In genomic region chr2:60735496-60736250, GRCh38 we compare ENCODE assay signal across 8 cellular contexts. TPM values are rescaled to one million over a fixed set of nuclear protein-coding genes. Genes with fewer than 3 reads are reported as not detected.
DNase-seq lines count a peak whose midpoint lies in the region; ATAC-seq and TF ChIP-seq lines count a peak whose summit lies in the region.

No MANE protein-coding gene starts in this region.

- H3K4me3 ChIP-seq in retinal pigment epithelial cell (ENCODE audit: low read length), result peak overlapping the region; percentile 46

- intact Hi-C loops in Right ventricle myocardium superior (cut with DNase I) (no loop called here), Right ventricle myocardium inferior (cut with DNase I) (no loop called here)

- no peak for TF ChIP-seq CTCF in foreskin keratinocyte (conservative IDR thresholded peaks at IDR 0.05)
- no peak for TF ChIP-seq CTCF in retinal pigment epithelial cell (conservative IDR thresholded peaks at IDR 0.05; ENCODE audit: low read depth, low read length)

- DNase-seq in Right ventricle myocardium superior, result no peak
- no peak for DNase-seq in Right ventricle myocardium inferior (ENCODE audit: missing footprints)
- DNase-seq in activated T-cell treated with anti-CD3 and anti-CD28 coated beads, Interleukin-2, amount 50 U/mL, for 1 hour, result peak; percentile 36
- no peak for DNase-seq in foreskin keratinocyte
- no peak for DNase-seq in retinal pigment epithelial cell (ENCODE audit: low read depth)
- DNase-seq in amniotic stem cell (lab: John Stamatoyannopoulos, UW), result no peak

- no peak overlapping the region for H3K27ac ChIP-seq in foreskin keratinocyte

- H3K4me1 ChIP-seq in foreskin keratinocyte, result peaks cover 4% of the 10 kb centered on the region

- peaks cover 22% of the 10 kb centered on the region for H3K27me3 ChIP-seq in foreskin keratinocyte

- ATAC-seq in Right ventricle myocardium superior (ENCODE audit: poor library complexity) (peak; percentile 49), Right ventricle myocardium inferior (no peak), foreskin keratinocyte (peak; percentile 91), HG02885 (IDR thresholded peaks at IDR 0.05; ENCODE audit: poor library complexity, unreplicated experiment) (no peak), HG03439 (IDR thresholded peaks at IDR 0.05; ENCODE audit: unreplicated experiment) (no peak)

RNA-seq across cellular contexts. Expression of gene PAPOLG, which starts 20.4 kb away (rescaled TPM):
- 6.6 TPM for total RNA-seq in Right ventricle myocardium superior
- total RNA-seq in Right ventricle myocardium inferior, result 8.0 TPM
- 13.0 and 14.6 TPM in 2 replicates for total RNA-seq in foreskin keratinocyte
- 2.9 and 3.7 TPM in 2 replicates for polyA plus RNA-seq in foreskin keratinocyte

Comparison
In these comparisons a context has a peak if more than half of its experiments do, and no peak if none do; other contexts are left out.
1. ATAC-seq: peak in Right ventricle myocardium superior (single experiment) and foreskin keratinocyte (single experiment); none in Right ventricle myocardium inferior (single experiment), HG02885 (single experiment) and HG03439 (single experiment).